In the genomic region with DNA sequence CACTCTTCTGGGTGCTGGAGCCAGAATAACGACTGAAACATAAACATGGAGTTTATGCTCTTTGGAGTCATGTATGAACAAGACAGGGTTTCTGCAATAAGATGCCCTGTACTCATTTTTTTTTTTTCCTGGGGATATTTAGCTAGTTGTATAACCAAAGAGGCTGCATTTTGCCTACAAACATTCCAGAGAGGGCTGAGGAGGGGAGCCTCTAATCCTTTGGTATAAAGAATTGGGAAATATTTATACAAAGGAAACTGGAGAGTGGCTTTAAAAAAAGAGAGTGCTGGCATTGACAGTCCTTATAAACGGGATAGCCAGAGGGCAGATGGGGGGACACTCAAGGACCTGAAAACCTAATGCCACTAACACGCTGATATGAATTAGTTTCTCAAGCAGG, we compare ENCODE assay signal across 9 cellular contexts. TPM values are rescaled to one million over a fixed set of nuclear protein-coding genes. Genes with fewer than 3 reads are reported as not detected.
"Had no signal": no experiment of that assay in that cellular context is flagged by ENCODE, and none has a peak within 500 bp of the region (broad histone marks: within the 10 kb centered on the region; RNA-seq: fewer than 3 reads in every experiment).

No MANE protein-coding gene starts in this region.

- H3K9ac ChIP-seq: GM23248, KMS-11 had no signal

- H3K27ac Mint-ChIP-seq: HFFc6, IgD-negative memory B cell had no signal

- H3K36me3 Mint-ChIP-seq: IgD-negative memory B cell had no signal

- H2AFZ ChIP-seq: GM23248 had no signal

- H3K27ac ChIP-seq: GM23248, HL-60, KMS-11 had no signal

- H3K4me3 ChIP-seq: GM23248 had no signal

- H3K4me3 Mint-ChIP-seq: HFFc6, IgD-negative memory B cell had no signal

- DNase-seq: GM23248, GOT3, H7, HFFc6, KBM-7 had no signal

- H3K4me2 ChIP-seq: KMS-11 had no signal

- ATAC-seq: HCT116 had no signal

RNA-seq across cellular contexts. Expression of a gene that starts 32.4 kb away (rescaled TPM):
- polyA plus RNA-seq: IgD-negative memory B cell had no signal
